In genomic region chr16:4431023-4431422, GRCh38 we compare ENCODE assay signal across 23 cellular contexts. TPM values are rescaled to one million over a fixed set of nuclear protein-coding genes. Genes with fewer than 3 reads are reported as not detected.
DNase-seq lines count a peak whose midpoint lies in the region; ATAC-seq, FAIRE-seq and TF ChIP-seq lines count a peak whose summit lies in the region.
"Had no signal": no experiment of that assay in that cellular context is flagged by ENCODE, and none has a peak within 500 bp of the region (broad histone marks: within the 10 kb centered on the region; RNA-seq: fewer than 3 reads in every experiment).

No MANE protein-coding gene starts in this region.

- no peak overlapping the region for H3K9ac ChIP-seq in HepG2 (ENCODE audit: insufficient read depth, low read depth, low read length)
- H3K9ac ChIP-seq: BLaER1 had no signal

- H3K36me3 Mint-ChIP-seq in activated CD8-positive, alpha-beta T cell treated with anti-CD3 and anti-CD28 coated beads for 36 hours (ENCODE audit: low read depth): peaks cover 53% of the 10 kb centered on the region
- H3K36me3 Mint-ChIP-seq in activated CD8-positive, alpha-beta T cell treated with anti-CD3 and anti-CD28 coated beads, Interleukin-2, amount 10 ng/mL, durations not matched to agents 7 days and 5 days (ENCODE audit: low read depth): peaks cover 49% of the 10 kb centered on the region
- peaks cover 38% of the 10 kb centered on the region for H3K36me3 Mint-ChIP-seq in central memory CD8-positive, alpha-beta T cell (ENCODE audit: insufficient read depth)

- H3K27me3 Mint-ChIP-seq in activated CD8-positive, alpha-beta T cell treated with anti-CD3 and anti-CD28 coated beads for 36 hours: no peaks in the 10 kb centered on the region
- no peaks in the 10 kb centered on the region for H3K27me3 Mint-ChIP-seq in activated CD8-positive, alpha-beta T cell treated with anti-CD3 and anti-CD28 coated beads, Interleukin-2, amount 10 ng/mL, durations not matched to agents 7 days and 5 days (ENCODE audit: low read depth)
- H3K27me3 Mint-ChIP-seq in central memory CD8-positive, alpha-beta T cell: no peaks in the 10 kb centered on the region
- H3K27me3 Mint-ChIP-seq: B cell; CD4-positive, CD25-positive, alpha-beta regulatory T cell had no signal

- no TSS peak for BruUV-seq in HepG2 (replicated peaks; lab: Mats Ljungman, UMichigan)

- 98% methylated on average over 9 of the region's 9 CpGs for WGBS in HepG2 (ENCODE audit: low lambda C conversion rate)
- 82% methylated on average over 6 of the region's 9 CpGs for WGBS in right lobe of liver (ENCODE audit: insufficient coverage, low coverage, low lambda C conversion rate, missing lambda C conversion rate)

- peak overlapping the region; percentile 36 for H3K27ac Mint-ChIP-seq in activated CD8-positive, alpha-beta T cell treated with anti-CD3 and anti-CD28 coated beads for 36 hours
- H3K27ac Mint-ChIP-seq in activated CD8-positive, alpha-beta T cell treated with anti-CD3 and anti-CD28 coated beads, Interleukin-2, amount 10 ng/mL, durations not matched to agents 7 days and 5 days: no peak overlapping the region
- peak overlapping the region; percentile 57 for H3K27ac Mint-ChIP-seq in central memory CD8-positive, alpha-beta T cell (ENCODE audit: low read depth)
- H3K27ac Mint-ChIP-seq: B cell, HFFc6 had no signal

- no peaks in the 10 kb centered on the region for H3K9me3 Mint-ChIP-seq in activated CD8-positive, alpha-beta T cell treated with anti-CD3 and anti-CD28 coated beads for 36 hours
- no peaks in the 10 kb centered on the region for H3K9me3 Mint-ChIP-seq in activated CD8-positive, alpha-beta T cell treated with anti-CD3 and anti-CD28 coated beads, Interleukin-2, amount 10 ng/mL, durations not matched to agents 7 days and 5 days (ENCODE audit: insufficient read depth)
- no peaks in the 10 kb centered on the region for H3K9me3 Mint-ChIP-seq in central memory CD8-positive, alpha-beta T cell
- H3K9me3 Mint-ChIP-seq: CD4-positive, CD25-positive, alpha-beta regulatory T cell; CD8-positive, alpha-beta T cell; HFFc6 had no signal

- H3K4me3 ChIP-seq in HepG2 (replicated peaks in 1 of 3; ENCODE audit: insufficient read depth in 1 of 3, low read depth in 2 of 3, low read length in 3 of 3) (no peak overlapping the region), right lobe of liver (no peak overlapping the region)
- H3K4me3 ChIP-seq: BLaER1, HAP-1 had no signal

- H3K27me3 ChIP-seq in HepG2 (ENCODE audit: control insufficient read depth in 1 of 2, insufficient read depth in 2 of 2, low read length in 2 of 2) (no peaks in the 10 kb centered on the region), right lobe of liver (no peaks in the 10 kb centered on the region)
- H3K27me3 ChIP-seq: BLaER1 had no signal

- POLR2A ChIA-PET in activated CD8-positive, alpha-beta T cell treated with anti-CD3 and anti-CD28 coated beads for 36 hours (lab: Charles Lee): no interaction called here
- POLR2A ChIA-PET in activated CD8-positive, alpha-beta T cell treated with anti-CD3 and anti-CD28 coated beads, Interleukin-2, amount 10 ng/mL, durations not matched to agents 7 days and 5 days (lab: Charles Lee): no interaction called here
- POLR2A ChIA-PET in HepG2 (lab: Yijun Ruan, JAX): no interaction called here

- intact Hi-C loops in activated CD8-positive, alpha-beta T cell treated with anti-CD3 and anti-CD28 coated beads for 36 hours (cut with micrococcal nuclease): no loop called here
- intact Hi-C loops in HepG2 (cut with micrococcal nuclease; ENCODE audit: unreplicated experiment) (no loop called here), right lobe of liver (cut with DNase I) (no loop called here)

- H3K36me3 ChIP-seq in HepG2 (replicated peaks in 1 of 2; ENCODE audit: control insufficient read depth in 1 of 2, insufficient read depth in 2 of 2, low read length in 2 of 2) (peaks cover 7 to 30% of the 10 kb centered on the region in 2 experiments; a peak in 3 of 5 replicates), right lobe of liver (peaks cover 0 to 21% (median 7%) of the 10 kb centered on the region in 4 donors)

- no peak for FAIRE-seq in HepG2 (lab: Jason Lieb, UNC)
- FAIRE-seq: A204.1, G401.6, GM12892, H54 had no signal

- CTCF ChIA-PET in activated CD8-positive, alpha-beta T cell treated with anti-CD3 and anti-CD28 coated beads for 36 hours (lab: Charles Lee): no interaction called here
- CTCF ChIA-PET in activated CD8-positive, alpha-beta T cell treated with anti-CD3 and anti-CD28 coated beads, Interleukin-2, amount 10 ng/mL, durations not matched to agents 7 days and 5 days (lab: Charles Lee): no interaction called here
- CTCF ChIA-PET in HepG2 (lab: Yijun Ruan, JAX; ENCODE audit: low intra/inter-chr PET ratio, low total read pairs): no interaction called here

- H4K20me1 ChIP-seq in HepG2 (ENCODE audit: insufficient read depth, low read length): 0 out of 2 replicates have a peak, but pooled peaks cover 4% of the 10 kb centered on the region

- H3K9me3 ChIP-seq in HepG2 (ENCODE audit: low read length): no peaks in the 10 kb centered on the region
- no peaks in the 10 kb centered on the region for H3K9me3 ChIP-seq in right lobe of liver
- H3K9me3 ChIP-seq: BLaER1, Caco-2, HAP-1 had no signal

- no peak for ATAC-seq in activated CD8-positive, alpha-beta T cell treated with anti-CD3 and anti-CD28 coated beads for 36 hours
- no peak for ATAC-seq in activated CD8-positive, alpha-beta T cell treated with anti-CD3 and anti-CD28 coated beads, Interleukin-2, amount 10 ng/mL, durations not matched to agents 7 days and 5 days
- ATAC-seq in HepG2: no peak
- no peak for ATAC-seq in right lobe of liver
- no peak for ATAC-seq in central memory CD8-positive, alpha-beta T cell (replicated peaks; ENCODE audit: extremely low read depth, poor library complexity, severe bottlenecking)
- ATAC-seq: CD8-positive, alpha-beta T cell had no signal

- no peak for DNase-seq in activated CD8-positive, alpha-beta T cell treated with anti-CD3 and anti-CD28 coated beads for 36 hours
- no peak for DNase-seq in activated CD8-positive, alpha-beta T cell treated with anti-CD3 and anti-CD28 coated beads, Interleukin-2, amount 10 ng/mL, durations not matched to agents 7 days and 5 days
- DNase-seq in HepG2 (ENCODE audit: low spot score) (no peak), right lobe of liver (no peak), NCI-H2029 (lab: John Stamatoyannopoulos, UW) (no peak)
- DNase-seq in central memory CD8-positive, alpha-beta T cell (ENCODE audit: low spot score in 2 of 2): no peak
- DNase-seq in activated naive CD4-positive, alpha-beta T cell treated with Interleukin-2 at 50 U/mL for 16 hours: no peak
- DNase-seq: Caco-2; CD4-positive, CD25-positive, alpha-beta regulatory T cell; CD8-positive, alpha-beta T cell; DMS153; DND-41; GOT3; HFFc6 had no signal

- H3K27ac ChIP-seq in HepG2 (ENCODE audit: extremely low read length, insufficient read depth, low read length) (no peak overlapping the region), right lobe of liver (no peak overlapping the region)
- H3K27ac ChIP-seq: 22Rv1, BLaER1, C4-2B had no signal

- H3K79me2 ChIP-seq in HepG2 (ENCODE audit: insufficient read depth, low read length): peaks cover 45% of the 10 kb centered on the region

- in situ Hi-C loops in HepG2 (cut with HindIII; ENCODE audit: extremely low pct_ligation_motif_present, low pct_unique_long_range_greater_than_20kb): no loop called here

- no peak for TF ChIP-seq CTCF in activated CD8-positive, alpha-beta T cell treated with anti-CD3 and anti-CD28 coated beads for 36 hours (IDR thresholded peaks at IDR 0.05)
- TF ChIP-seq CTCF in HepG2 (CRISPR knock-in tag; IDR thresholded peaks at IDR 0.05) (no peak), right lobe of liver (IDR thresholded peaks at IDR 0.05) (no peak)

- H3K4me1 ChIP-seq in HepG2 (ENCODE audit: insufficient read depth, low read length) (peaks cover 26% of the 10 kb centered on the region), right lobe of liver (peaks cover 0 to 13% (median 7%) of the 10 kb centered on the region in 4 donors)

- no peak overlapping the region for H3K4me2 ChIP-seq in HepG2 (ENCODE audit: low read depth, low read length)
- H3K4me2 ChIP-seq: BLaER1 had no signal

- TF ChIP-seq EP300 in HepG2 (IDR thresholded peaks at IDR 0.05; ENCODE audit: low read depth in 2 of 2, low read length in 2 of 2) (no peak), HepG2 (CRISPR knock-in tag; IDR thresholded peaks at IDR 0.05; ENCODE audit: borderline replicate concordance) (no peak)

- H3K4me3 Mint-ChIP-seq in activated CD8-positive, alpha-beta T cell treated with anti-CD3 and anti-CD28 coated beads for 36 hours: no peak overlapping the region
- H3K4me3 Mint-ChIP-seq in activated CD8-positive, alpha-beta T cell treated with anti-CD3 and anti-CD28 coated beads, Interleukin-2, amount 10 ng/mL, durations not matched to agents 7 days and 5 days: no peak overlapping the region
- no peak overlapping the region for H3K4me3 Mint-ChIP-seq in central memory CD8-positive, alpha-beta T cell
- H3K4me3 Mint-ChIP-seq: B cell; CD8-positive, alpha-beta T cell; HFFc6 had no signal

- no peak for TF ChIP-seq POLR2A in HepG2 (IDR thresholded peaks at IDR 0.05; ENCODE audit: insufficient read depth in 1 of 2, low read depth in 2 of 2, low read length in 2 of 2)
- TF ChIP-seq POLR2A in right lobe of liver (IDR thresholded peaks at IDR 0.05): no peak

- no peak overlapping the region for H2AFZ ChIP-seq in HepG2 (ENCODE audit: low read length)

- TF ChIP-seq RAD21 in HepG2 (CRISPR knock-in tag; IDR thresholded peaks at IDR 0.05): no peak

- peaks cover 44% of the 10 kb centered on the region for H3K4me1 Mint-ChIP-seq in activated CD8-positive, alpha-beta T cell treated with anti-CD3 and anti-CD28 coated beads for 36 hours (ENCODE audit: low read depth)
- peaks cover 21% of the 10 kb centered on the region for H3K4me1 Mint-ChIP-seq in activated CD8-positive, alpha-beta T cell treated with anti-CD3 and anti-CD28 coated beads, Interleukin-2, amount 10 ng/mL, durations not matched to agents 7 days and 5 days (ENCODE audit: low read depth)
- peaks cover 22% of the 10 kb centered on the region for H3K4me1 Mint-ChIP-seq in central memory CD8-positive, alpha-beta T cell

RNA-seq across cellular contexts. Expression of gene DNAJA3, which starts 5.4 kb away (rescaled TPM):
- total RNA-seq in activated CD8-positive, alpha-beta T cell treated with anti-CD3 and anti-CD28 coated beads for 36 hours: 100 to 1,000 TPM in 1 of 2 experiments, 10 to 100 TPM in 1; 86.8 to 101 TPM
- 10 to 100 TPM; 55.1 to 61.4 TPM for total RNA-seq in activated CD8-positive, alpha-beta T cell treated with anti-CD3 and anti-CD28 coated beads, Interleukin-2, amount 10 ng/mL, durations not matched to agents 7 days and 5 days
- total RNA-seq in HepG2 (2016; rRNA removed; fragmentation: Illumina TruSeq; extraction: Trizol) (75.3 and 77.0 TPM in 2 replicates), right lobe of liver (100 to 1,000 TPM in 2 of 6 experiments, 10 to 100 TPM in 4; 36.4 to 110 (median 49.0) TPM)
- 25.0 and 28.5 TPM in 2 replicates for total RNA-seq in HepG2 (2016; cell fraction: cytosol; rRNA removed; fragmentation: Illumina TruSeq; extraction: Trizol; ENCODE audit: low read depth)
- 71.5 and 76.4 TPM in 2 replicates for total RNA-seq in HepG2 (2016; cell fraction: insoluble cytoplasmic fraction; rRNA removed; fragmentation: Illumina TruSeq; extraction: Trizol)
- 43.5 and 45.7 TPM in 2 replicates for total RNA-seq in HepG2 (2016; cell fraction: membrane; rRNA removed; fragmentation: Illumina TruSeq; extraction: Trizol)
- total RNA-seq in HepG2 (2016; cell fraction: nucleus; rRNA removed; fragmentation: Illumina TruSeq; extraction: Trizol): 42.9 and 52.3 TPM in 2 replicates
- polyA plus RNA-seq in HepG2 (2011; rRNA removed): 79.9 and 83.3 TPM in 2 replicates
- polyA plus RNA-seq in HepG2 (2011; cell fraction: cytosol; rRNA removed): 73.4 and 79.2 TPM in 2 replicates
- polyA plus RNA-seq in HepG2 (2011; cell fraction: nucleus; rRNA removed): 121 and 132 TPM in 2 replicates
- polyA plus RNA-seq in HepG2 (2012): 51.0 and 51.3 TPM in 2 replicates
- polyA plus RNA-seq in HepG2 (2016; cell fraction: cytosol; fragmentation: Illumina TruSeq; extraction: Trizol; ENCODE audit: low read depth): 9.0 and 9.9 TPM in 2 replicates
- 60.7 and 69.6 TPM in 2 replicates for polyA plus RNA-seq in HepG2 (2016; cell fraction: insoluble cytoplasmic fraction; fragmentation: Illumina TruSeq; extraction: Trizol; ENCODE audit: low read depth)
- 16.3 and 18.8 TPM in 2 replicates for polyA plus RNA-seq in HepG2 (2016; cell fraction: membrane; fragmentation: Illumina TruSeq; extraction: Trizol; ENCODE audit: low read depth)
- polyA plus RNA-seq in HepG2 (2016; cell fraction: nucleus; fragmentation: Illumina TruSeq; extraction: Trizol; ENCODE audit: insufficient read depth, low read depth): 95.3 and 101 TPM in 2 replicates
- 68.2 and 70.0 TPM in 2 replicates for polyA minus RNA-seq in HepG2 (2011; rRNA and poly(A)+ RNA removed; ENCODE audit: low replicate concordance)
- polyA minus RNA-seq in HepG2 (2011; cell fraction: cytosol; rRNA and poly(A)+ RNA removed): 33.7 and 41.2 TPM in 2 replicates
- 60.1 and 62.8 TPM in 2 replicates for polyA minus RNA-seq in HepG2 (2011; cell fraction: nucleus; rRNA and poly(A)+ RNA removed)

RNA-seq across cellular contexts. Expression of gene CORO7, which starts 14.6 kb away (rescaled TPM):
- 10 to 100 TPM; 73.3 to 76.6 TPM for total RNA-seq in activated CD8-positive, alpha-beta T cell treated with anti-CD3 and anti-CD28 coated beads for 36 hours
- 100 to 1,000 TPM; 167 to 176 TPM for total RNA-seq in activated CD8-positive, alpha-beta T cell treated with anti-CD3 and anti-CD28 coated beads, Interleukin-2, amount 10 ng/mL, durations not matched to agents 7 days and 5 days
- 5.9 and 9.9 TPM in 2 replicates for total RNA-seq in HepG2 (2016; rRNA removed; fragmentation: Illumina TruSeq; extraction: Trizol)
- 5.5 and 8.0 TPM in 2 replicates for total RNA-seq in HepG2 (2016; cell fraction: cytosol; rRNA removed; fragmentation: Illumina TruSeq; extraction: Trizol; ENCODE audit: low read depth)
- total RNA-seq in HepG2 (2016; cell fraction: insoluble cytoplasmic fraction; rRNA removed; fragmentation: Illumina TruSeq; extraction: Trizol): 4.0 and 11.9 TPM in 2 replicates
- 3.5 and 3.8 TPM in 2 replicates for total RNA-seq in HepG2 (2016; cell fraction: membrane; rRNA removed; fragmentation: Illumina TruSeq; extraction: Trizol)
- total RNA-seq in HepG2 (2016; cell fraction: nucleus; rRNA removed; fragmentation: Illumina TruSeq; extraction: Trizol): 13.2 and 15.4 TPM in 2 replicates
- 14.3 and 17.1 TPM in 2 replicates for polyA plus RNA-seq in HepG2 (2011; rRNA removed)
- polyA plus RNA-seq in HepG2 (2011; cell fraction: cytosol; rRNA removed): 2.7 and 6.4 TPM in 2 replicates
- polyA plus RNA-seq in HepG2 (2011; cell fraction: nucleus; rRNA removed): 179 and 209 TPM in 2 replicates
- 9.1 and 11.1 TPM in 2 replicates for polyA plus RNA-seq in HepG2 (2012)
- 0.66 and 0.77 TPM in 2 replicates for polyA plus RNA-seq in HepG2 (2016; cell fraction: cytosol; fragmentation: Illumina TruSeq; extraction: Trizol; ENCODE audit: low read depth)
- 4.2 and 5.3 TPM in 2 replicates for polyA plus RNA-seq in HepG2 (2016; cell fraction: insoluble cytoplasmic fraction; fragmentation: Illumina TruSeq; extraction: Trizol; ENCODE audit: low read depth)
- polyA plus RNA-seq in HepG2 (2016; cell fraction: membrane; fragmentation: Illumina TruSeq; extraction: Trizol; ENCODE audit: low read depth): 1.1 and 2.1 TPM in 2 replicates
- 28.1 and 39.8 TPM in 2 replicates for polyA plus RNA-seq in HepG2 (2016; cell fraction: nucleus; fragmentation: Illumina TruSeq; extraction: Trizol; ENCODE audit: insufficient read depth, low read depth)
- polyA minus RNA-seq in HepG2 (2011; rRNA and poly(A)+ RNA removed; ENCODE audit: low replicate concordance): 26.6 and 27.6 TPM in 2 replicates
- polyA minus RNA-seq in HepG2 (2011; cell fraction: cytosol; rRNA and poly(A)+ RNA removed): 8.2 and 9.7 TPM in 2 replicates
- 35.3 and 35.7 TPM in 2 replicates for polyA minus RNA-seq in HepG2 (2011; cell fraction: nucleus; rRNA and poly(A)+ RNA removed)
- total RNA-seq in right lobe of liver: 10 to 100 TPM in 5 of 6 experiments, 1 to 10 TPM in 1; 7.8 to 22.9 (median 13.3) TPM

RNA-seq across cellular contexts. Expression of gene NMRAL1, which starts 43.4 kb away (rescaled TPM):
- 10 to 100 TPM; 45.3 to 53.6 TPM for total RNA-seq in activated CD8-positive, alpha-beta T cell treated with anti-CD3 and anti-CD28 coated beads for 36 hours
- 10 to 100 TPM; 53.6 to 55.6 TPM for total RNA-seq in activated CD8-positive, alpha-beta T cell treated with anti-CD3 and anti-CD28 coated beads, Interleukin-2, amount 10 ng/mL, durations not matched to agents 7 days and 5 days
- total RNA-seq in HepG2 (2016; rRNA removed; fragmentation: Illumina TruSeq; extraction: Trizol): 33.1 and 36.7 TPM in 2 replicates
- 60.6 and 75.2 TPM in 2 replicates for total RNA-seq in HepG2 (2016; cell fraction: cytosol; rRNA removed; fragmentation: Illumina TruSeq; extraction: Trizol; ENCODE audit: low read depth)
- 36.3 and 39.9 TPM in 2 replicates for total RNA-seq in HepG2 (2016; cell fraction: insoluble cytoplasmic fraction; rRNA removed; fragmentation: Illumina TruSeq; extraction: Trizol)
- 52.5 and 64.2 TPM in 2 replicates for total RNA-seq in HepG2 (2016; cell fraction: membrane; rRNA removed; fragmentation: Illumina TruSeq; extraction: Trizol)
- total RNA-seq in HepG2 (2016; cell fraction: nucleus; rRNA removed; fragmentation: Illumina TruSeq; extraction: Trizol): 15.0 and 21.0 TPM in 2 replicates
- polyA plus RNA-seq in HepG2 (2011; rRNA removed): 30.8 and 34.0 TPM in 2 replicates
- polyA plus RNA-seq in HepG2 (2011; cell fraction: cytosol; rRNA removed): 41.5 and 57.5 TPM in 2 replicates
- polyA plus RNA-seq in HepG2 (2011; cell fraction: nucleus; rRNA removed): 41.3 and 52.4 TPM in 2 replicates
- polyA plus RNA-seq in HepG2 (2012): 17.3 and 21.3 TPM in 2 replicates
- polyA plus RNA-seq in HepG2 (2016; cell fraction: cytosol; fragmentation: Illumina TruSeq; extraction: Trizol; ENCODE audit: low read depth): 75.5 and 80.9 TPM in 2 replicates
- 33.0 and 34.1 TPM in 2 replicates for polyA plus RNA-seq in HepG2 (2016; cell fraction: insoluble cytoplasmic fraction; fragmentation: Illumina TruSeq; extraction: Trizol; ENCODE audit: low read depth)
- polyA plus RNA-seq in HepG2 (2016; cell fraction: membrane; fragmentation: Illumina TruSeq; extraction: Trizol; ENCODE audit: low read depth): 56.8 and 65.7 TPM in 2 replicates
- 30.1 and 31.9 TPM in 2 replicates for polyA plus RNA-seq in HepG2 (2016; cell fraction: nucleus; fragmentation: Illumina TruSeq; extraction: Trizol; ENCODE audit: insufficient read depth, low read depth)
- polyA minus RNA-seq in HepG2 (2011; rRNA and poly(A)+ RNA removed; ENCODE audit: low replicate concordance): 40.7 and 121 TPM in 2 replicates
- polyA minus RNA-seq in HepG2 (2011; cell fraction: cytosol; rRNA and poly(A)+ RNA removed): 15.1 and 18.1 TPM in 2 replicates
- 12.9 and 15.0 TPM in 2 replicates for polyA minus RNA-seq in HepG2 (2011; cell fraction: nucleus; rRNA and poly(A)+ RNA removed)
- total RNA-seq in right lobe of liver: 10 to 100 TPM; 19.9 to 44.0 (median 35.5) TPM

RNA-seq across cellular contexts. Expression of gene HMOX2, which starts 45.2 kb away (rescaled TPM):
- 10 to 100 TPM; 64.7 to 65.4 TPM for total RNA-seq in activated CD8-positive, alpha-beta T cell treated with anti-CD3 and anti-CD28 coated beads for 36 hours
- 10 to 100 TPM; 92.6 to 97.4 TPM for total RNA-seq in activated CD8-positive, alpha-beta T cell treated with anti-CD3 and anti-CD28 coated beads, Interleukin-2, amount 10 ng/mL, durations not matched to agents 7 days and 5 days
- total RNA-seq in HepG2 (2016; rRNA removed; fragmentation: Illumina TruSeq; extraction: Trizol): 70.4 and 82.4 TPM in 2 replicates
- total RNA-seq in HepG2 (2016; cell fraction: cytosol; rRNA removed; fragmentation: Illumina TruSeq; extraction: Trizol; ENCODE audit: low read depth): 13.1 and 14.4 TPM in 2 replicates
- 66.8 and 82.9 TPM in 2 replicates for total RNA-seq in HepG2 (2016; cell fraction: insoluble cytoplasmic fraction; rRNA removed; fragmentation: Illumina TruSeq; extraction: Trizol)
- 18.9 and 22.2 TPM in 2 replicates for total RNA-seq in HepG2 (2016; cell fraction: membrane; rRNA removed; fragmentation: Illumina TruSeq; extraction: Trizol)
- total RNA-seq in HepG2 (2016; cell fraction: nucleus; rRNA removed; fragmentation: Illumina TruSeq; extraction: Trizol): 30.8 and 32.4 TPM in 2 replicates
- 60.3 and 72.7 TPM in 2 replicates for polyA plus RNA-seq in HepG2 (2011; rRNA removed)
- polyA plus RNA-seq in HepG2 (2011; cell fraction: cytosol; rRNA removed): 71.7 and 71.8 TPM in 2 replicates
- 26.0 and 36.8 TPM in 2 replicates for polyA plus RNA-seq in HepG2 (2011; cell fraction: nucleus; rRNA removed)
- 38.0 and 61.0 TPM in 2 replicates for polyA plus RNA-seq in HepG2 (2012)
- polyA plus RNA-seq in HepG2 (2016; cell fraction: cytosol; fragmentation: Illumina TruSeq; extraction: Trizol; ENCODE audit: low read depth): 12.6 and 14.1 TPM in 2 replicates
- polyA plus RNA-seq in HepG2 (2016; cell fraction: insoluble cytoplasmic fraction; fragmentation: Illumina TruSeq; extraction: Trizol; ENCODE audit: low read depth): 105 and 111 TPM in 2 replicates
- polyA plus RNA-seq in HepG2 (2016; cell fraction: membrane; fragmentation: Illumina TruSeq; extraction: Trizol; ENCODE audit: low read depth): 15.3 and 17.8 TPM in 2 replicates
- polyA plus RNA-seq in HepG2 (2016; cell fraction: nucleus; fragmentation: Illumina TruSeq; extraction: Trizol; ENCODE audit: insufficient read depth, low read depth): 44.4 and 56.4 TPM in 2 replicates
- 41.9 and 78.2 TPM in 2 replicates for polyA minus RNA-seq in HepG2 (2011; rRNA and poly(A)+ RNA removed; ENCODE audit: low replicate concordance)
- polyA minus RNA-seq in HepG2 (2011; cell fraction: cytosol; rRNA and poly(A)+ RNA removed): 21.1 and 25.6 TPM in 2 replicates
- polyA minus RNA-seq in HepG2 (2011; cell fraction: nucleus; rRNA and poly(A)+ RNA removed): 14.3 and 27.1 TPM in 2 replicates
- total RNA-seq in right lobe of liver: 10 to 100 TPM; 39.7 to 74.7 (median 55.4) TPM

RNA-seq across cellular contexts. Expression of gene VASN, which starts 59.4 kb away (rescaled TPM):
- not detected for total RNA-seq in activated CD8-positive, alpha-beta T cell treated with anti-CD3 and anti-CD28 coated beads for 36 hours
- not detected for total RNA-seq in activated CD8-positive, alpha-beta T cell treated with anti-CD3 and anti-CD28 coated beads, Interleukin-2, amount 10 ng/mL, durations not matched to agents 7 days and 5 days
- total RNA-seq in HepG2 (2016; rRNA removed; fragmentation: Illumina TruSeq; extraction: Trizol): 6.9 and 18.2 TPM in 2 replicates
- 2.8 and 3.3 TPM in 2 replicates for total RNA-seq in HepG2 (2016; cell fraction: cytosol; rRNA removed; fragmentation: Illumina TruSeq; extraction: Trizol; ENCODE audit: low read depth)
- total RNA-seq in HepG2 (2016; cell fraction: insoluble cytoplasmic fraction; rRNA removed; fragmentation: Illumina TruSeq; extraction: Trizol): 5.9 and 17.8 TPM in 2 replicates
- 5.8 and 6.6 TPM in 2 replicates for total RNA-seq in HepG2 (2016; cell fraction: membrane; rRNA removed; fragmentation: Illumina TruSeq; extraction: Trizol)
- total RNA-seq in HepG2 (2016; cell fraction: nucleus; rRNA removed; fragmentation: Illumina TruSeq; extraction: Trizol): 22.5 and 25.6 TPM in 2 replicates
- 8.4 and 15.5 TPM in 2 replicates for polyA plus RNA-seq in HepG2 (2011; rRNA removed)
- 9.0 and 15.7 TPM in 2 replicates for polyA plus RNA-seq in HepG2 (2011; cell fraction: cytosol; rRNA removed)
- polyA plus RNA-seq in HepG2 (2011; cell fraction: nucleus; rRNA removed): 47.1 and 58.1 TPM in 2 replicates
- polyA plus RNA-seq in HepG2 (2012): 9.8 and 16.9 TPM in 2 replicates
- polyA plus RNA-seq in HepG2 (2016; cell fraction: cytosol; fragmentation: Illumina TruSeq; extraction: Trizol; ENCODE audit: low read depth): 2.3 and 2.6 TPM in 2 replicates
- 7.7 and 10.2 TPM in 2 replicates for polyA plus RNA-seq in HepG2 (2016; cell fraction: insoluble cytoplasmic fraction; fragmentation: Illumina TruSeq; extraction: Trizol; ENCODE audit: low read depth)
- polyA plus RNA-seq in HepG2 (2016; cell fraction: membrane; fragmentation: Illumina TruSeq; extraction: Trizol; ENCODE audit: low read depth): 3.1 and 4.1 TPM in 2 replicates
- polyA plus RNA-seq in HepG2 (2016; cell fraction: nucleus; fragmentation: Illumina TruSeq; extraction: Trizol; ENCODE audit: insufficient read depth, low read depth): 40.8 and 43.4 TPM in 2 replicates
- polyA minus RNA-seq in HepG2 (2011; rRNA and poly(A)+ RNA removed; ENCODE audit: low replicate concordance): 1.2 and 47.2 TPM in 2 replicates
- polyA minus RNA-seq in HepG2 (2011; cell fraction: cytosol; rRNA and poly(A)+ RNA removed): 18.8 and 21.5 TPM in 2 replicates
- polyA minus RNA-seq in HepG2 (2011; cell fraction: nucleus; rRNA and poly(A)+ RNA removed): 32.1 and 35.9 TPM in 2 replicates
- total RNA-seq in right lobe of liver: 10 to 100 TPM; 13.5 to 22.9 (median 16.8) TPM
